ENCODE assay signal across 8 cellular contexts in the genomic region with DNA sequence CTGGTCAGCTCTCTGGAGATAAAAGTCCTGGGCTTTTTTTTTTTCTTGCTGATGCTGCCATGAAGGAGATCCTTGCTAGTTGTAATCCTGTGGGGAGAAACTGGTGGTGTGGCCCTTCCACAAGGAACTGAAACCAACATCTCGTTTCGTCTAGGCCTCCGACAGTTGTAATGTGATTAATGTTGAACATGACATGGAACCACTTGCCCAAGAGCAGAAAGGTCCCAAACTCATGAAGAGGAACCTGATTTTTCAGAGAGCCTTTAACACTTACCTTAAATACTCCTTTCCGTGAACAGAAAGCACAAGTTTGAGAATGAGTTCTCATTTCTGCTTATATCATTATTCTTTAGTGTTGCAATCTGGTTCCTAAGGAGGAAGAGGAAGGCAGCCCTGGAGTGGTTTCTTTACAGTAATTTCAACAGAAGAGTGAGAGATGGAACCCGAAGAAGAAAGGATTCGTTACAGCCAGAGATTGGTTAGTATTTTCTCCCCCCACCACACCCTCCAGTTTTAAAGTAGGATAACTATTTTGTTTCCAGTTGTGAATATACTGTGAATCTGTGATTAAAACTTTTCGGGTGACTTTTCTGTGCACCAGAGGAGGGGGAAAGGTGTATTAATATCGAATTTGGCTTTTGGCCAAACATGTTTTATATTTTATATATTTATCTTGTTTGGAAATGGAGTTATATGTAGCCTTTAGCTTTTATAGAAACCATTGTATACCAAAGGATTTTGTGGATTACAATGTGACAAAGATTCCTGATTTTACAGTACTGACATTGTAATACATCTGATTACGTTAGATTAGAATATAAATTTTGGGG. TPM values are rescaled to one million over a fixed set of nuclear protein-coding genes. Genes with fewer than 3 reads are reported as not detected.
DNase-seq lines count a peak whose midpoint lies in the region; ATAC-seq and TF ChIP-seq lines count a peak whose summit lies in the region.

No MANE protein-coding gene starts in this region.

- peaks cover 39% of the 10 kb centered on the region for H3K4me1 Mint-ChIP-seq in activated naive CD4-positive, alpha-beta T cell treated with anti-CD3 and anti-CD28 coated beads, Interleukin-2, amount 50 U/mL, for 24 hours

- H3K27me3 Mint-ChIP-seq in activated naive CD4-positive, alpha-beta T cell treated with anti-CD3 and anti-CD28 coated beads, Interleukin-2, amount 50 U/mL, for 24 hours, result no peaks in the 10 kb centered on the region

- H3K27ac ChIP-seq in body of pancreas (peak overlapping the region; percentile 55 to 95 (median 92)), right lobe of liver (peak overlapping the region; percentile 92 to 99 (median 95)), thoracic aorta (peak overlapping the region in 1 of 2 donors; percentile 53)

- H3K36me3 ChIP-seq in body of pancreas (replicated peaks in 1 of 2; ENCODE audit: insufficient read depth in 1 of 2, low read depth in 2 of 2), result no peaks in the 10 kb centered on the region
- H3K36me3 ChIP-seq in right lobe of liver, result peaks cover 0 to 8% (median 0%) of the 10 kb centered on the region in 4 donors
- peaks cover 4% of the 10 kb centered on the region for H3K36me3 ChIP-seq in thoracic aorta

- peaks cover 8% of the 10 kb centered on the region for H3K36me3 Mint-ChIP-seq in activated naive CD4-positive, alpha-beta T cell treated with anti-CD3 and anti-CD28 coated beads, Interleukin-2, amount 50 U/mL, for 24 hours

- H3K27me3 ChIP-seq in body of pancreas (no peaks in the 10 kb centered on the region), right lobe of liver (no peaks in the 10 kb centered on the region), thoracic aorta (replicated peaks; ENCODE audit: insufficient read depth) (no peaks in the 10 kb centered on the region)

- TF ChIP-seq POLR2A in body of pancreas (IDR thresholded peaks at IDR 0.05) (peak in 2 of 3 donors; percentile 57 to 63), right lobe of liver (IDR thresholded peaks at IDR 0.05) (peak; percentile 41)

- DNase-seq in activated naive CD4-positive, alpha-beta T cell (lab: John Stamatoyannopoulos, UW), result no peak
- DNase-seq in NCI-H526 treated with DMSO at 0.1 percent for 48 hours (lab: John Stamatoyannopoulos, UW) (peak; percentile 52), body of pancreas (peak; percentile 22 to 63 (median 30)), right lobe of liver (peak in 1 of 3 donors; percentile 6), thoracic aorta (ENCODE audit: low spot score) (no peak), GDM1 (lab: John Stamatoyannopoulos, UW) (no peak), islet precursor cell (no peak)

- peak overlapping the region; percentile 97 for H3K27ac Mint-ChIP-seq in activated naive CD4-positive, alpha-beta T cell treated with anti-CD3 and anti-CD28 coated beads, Interleukin-2, amount 50 U/mL, for 24 hours

- ATAC-seq in body of pancreas, result no peak
- peak in 2 of 4 donors; percentile 3 to 17 for ATAC-seq in right lobe of liver
- ATAC-seq in thoracic aorta (ENCODE audit: insufficient number of reproducible peaks, low FRiP score, low read depth), result no peak

- H3K4me1 ChIP-seq in body of pancreas (peaks cover 25% of the 10 kb centered on the region), right lobe of liver (peaks cover 0 to 29% (median 2%) of the 10 kb centered on the region in 4 donors), thoracic aorta (ENCODE audit: control insufficient read depth in 1 of 2, low read depth in 2 of 2) (peaks cover 21 to 39% of the 10 kb centered on the region in 2 donors)

- H3K9me3 Mint-ChIP-seq in activated naive CD4-positive, alpha-beta T cell treated with anti-CD3 and anti-CD28 coated beads, Interleukin-2, amount 50 U/mL, for 24 hours, result no peaks in the 10 kb centered on the region

- intact Hi-C loops in body of pancreas (cut with DNase I) (no loop called here), right lobe of liver (cut with DNase I) (loop anchor here in 1 of 2 donors (10.0 kb wide), 1 partner anchor 54 kb away; no protein-coding TSS in a partner anchor)

- H3K4me3 ChIP-seq in body of pancreas (peak overlapping the region in 1 of 2 donors; percentile 81), right lobe of liver (peak overlapping the region; percentile 75 to 86 (median 85)), thoracic aorta (peak overlapping the region; percentile 94)

- WGBS in body of pancreas, 2 donors, result 7 to 10% methylated on average over 9 of the region's 9 CpGs
- WGBS in right lobe of liver (ENCODE audit: insufficient coverage, low coverage, low lambda C conversion rate, missing lambda C conversion rate), result 8% methylated on average over 9 of the region's 9 CpGs

- TF ChIP-seq CTCF in body of pancreas (IDR thresholded peaks at IDR 0.05) (no peak), right lobe of liver (IDR thresholded peaks at IDR 0.05) (no peak), thoracic aorta (IDR thresholded peaks at IDR 0.05) (no peak)

- H3K9me3 ChIP-seq in body of pancreas (no peaks in the 10 kb centered on the region), right lobe of liver (no peaks in the 10 kb centered on the region), thoracic aorta (no peaks in the 10 kb centered on the region)

- H3K4me3 Mint-ChIP-seq in activated naive CD4-positive, alpha-beta T cell treated with anti-CD3 and anti-CD28 coated beads, Interleukin-2, amount 50 U/mL, for 24 hours, result peak overlapping the region; percentile 99

RNA-seq across cellular contexts. Expression of a gene that starts 2.0 kb away (rescaled TPM):
- total RNA-seq in body of pancreas, result 10 to 100 TPM; 26.5 to 29.0 TPM
- total RNA-seq in right lobe of liver, result 10 to 100 TPM; 23.8 to 37.1 (median 33.4) TPM
- 100 to 1,000 TPM in 1 of 2 donors, 10 to 100 TPM in 1; 40.1 to 130 TPM for total RNA-seq in thoracic aorta

Comparison
In these comparisons a context has a peak if more than half of its experiments do, and no peak if none do; other contexts are left out.
1. DNase-seq: peak in NCI-H526 treated with DMSO at 0.1 percent for 48 hours (single experiment) and body of pancreas (4 of 4); none in activated naive CD4-positive, alpha-beta T cell (0 of 4), thoracic aorta (single experiment), GDM1 (single experiment) and islet precursor cell (single experiment).